In genomic region chr7:104643587-104644217, GRCh38 we compare ENCODE assay signal across 11 cellular contexts.
DNase-seq lines count a peak whose midpoint lies in the region; ATAC-seq and TF ChIP-seq lines count a peak whose summit lies in the region.
"Had no signal": no experiment of that assay in that cellular context is flagged by ENCODE, and none has a peak within 500 bp of the region (broad histone marks: within the 10 kb centered on the region; RNA-seq: fewer than 3 reads in every experiment).

No MANE protein-coding gene starts in this region.

- H3K36me3 ChIP-seq in endodermal cell (ENCODE audit: control insufficient read depth, insufficient read depth, low read length) (no peaks in the 10 kb centered on the region), suprapubic skin (no peaks in the 10 kb centered on the region)
- H3K36me3 ChIP-seq: heart left ventricle had no signal

- DNase-seq in activated CD8-positive, alpha-beta T cell treated with anti-CD3 and anti-CD28 coated beads for 36 hours: peak; percentile 17
- DNase-seq in activated CD8-positive, alpha-beta T cell treated with anti-CD3 and anti-CD28 coated beads, Interleukin-2, amount 10 ng/mL, durations not matched to agents 7 days and 5 days: no peak
- peak; percentile 50 for DNase-seq in NAMALWA (ENCODE audit: low spot score)
- peak; percentile 74 for DNase-seq in endodermal cell
- peak; percentile 1 for DNase-seq in smooth muscle cell of the brain vasculature (ENCODE audit: low read depth, low spot score)
- DNase-seq in inferior parietal cortex (ENCODE audit: extremely low spot score): no peak
- no peak for DNase-seq in NCI-H2196 treated with DMSO at 0.1 percent for 48 hours (lab: John Stamatoyannopoulos, UW; ENCODE audit: unreplicated experiment)
- DNase-seq in suprapubic skin (ENCODE audit: low spot score in 2 of 2): no peak
- DNase-seq: activated CD4-positive, alpha-beta T cell treated with anti-CD3 and anti-CD28 coated beads, Interleukin-2, amount 10 ng/mL, durations not matched to agents 24 days and 14 days; heart left ventricle; stimulated activated CD4-positive, alpha-beta T cell treated with anti-CD3 and anti-CD28 coated beads, Interleukin-4, amount 100 ng/mL, for 1 hour had no signal

- CTCF ChIA-PET in activated CD8-positive, alpha-beta T cell treated with anti-CD3 and anti-CD28 coated beads for 36 hours (lab: Charles Lee): interaction anchor here (0.9 to 3.1 kb wide), 8 partner anchors 9 to 261 kb away, joined by 3 to 13 read pairs (median 4); no protein-coding TSS in a partner anchor
- CTCF ChIA-PET in activated CD8-positive, alpha-beta T cell treated with anti-CD3 and anti-CD28 coated beads, Interleukin-2, amount 10 ng/mL, durations not matched to agents 7 days and 5 days (lab: Charles Lee): interaction anchor here (0.8 to 3.4 kb wide), 8 partner anchors 8 to 275 kb away, joined by 3 to 19 read pairs (median 8); no protein-coding TSS in a partner anchor

- no peak for ATAC-seq in activated CD8-positive, alpha-beta T cell treated with anti-CD3 and anti-CD28 coated beads for 36 hours
- ATAC-seq in activated CD8-positive, alpha-beta T cell treated with anti-CD3 and anti-CD28 coated beads, Interleukin-2, amount 10 ng/mL, durations not matched to agents 7 days and 5 days: no peak
- ATAC-seq: heart left ventricle had no signal

- H3K27ac ChIP-seq in endodermal cell (ENCODE audit: low read depth, low read length) (no peak overlapping the region), suprapubic skin (no peak overlapping the region)
- H3K27ac ChIP-seq: heart left ventricle had no signal

- WGBS in endodermal cell (ENCODE audit: insufficient coverage in 1 of 2, insufficient read length in 1 of 2), 2 experiments: 45 to 59% methylated on average over 3 to 5 of the region's 5 CpGs
- WGBS in suprapubic skin: 50% methylated on average over 5 of the region's 5 CpGs

- no peaks in the 10 kb centered on the region for H3K4me1 Mint-ChIP-seq in activated CD8-positive, alpha-beta T cell treated with anti-CD3 and anti-CD28 coated beads for 36 hours (ENCODE audit: low read depth)
- no peaks in the 10 kb centered on the region for H3K4me1 Mint-ChIP-seq in activated CD8-positive, alpha-beta T cell treated with anti-CD3 and anti-CD28 coated beads, Interleukin-2, amount 10 ng/mL, durations not matched to agents 7 days and 5 days (ENCODE audit: low read depth)
- H3K4me1 Mint-ChIP-seq in endodermal cell: no peaks in the 10 kb centered on the region
- H3K4me1 Mint-ChIP-seq: activated CD4-positive, alpha-beta T cell treated with anti-CD3 and anti-CD28 coated beads, Interleukin-2, amount 10 ng/mL, durations not matched to agents 24 days and 14 days had no signal

- intact Hi-C loops in activated CD8-positive, alpha-beta T cell treated with anti-CD3 and anti-CD28 coated beads for 36 hours (cut with micrococcal nuclease): no loop called here

- H3K27ac Mint-ChIP-seq in activated CD8-positive, alpha-beta T cell treated with anti-CD3 and anti-CD28 coated beads for 36 hours: no peak overlapping the region
- no peak overlapping the region for H3K27ac Mint-ChIP-seq in activated CD8-positive, alpha-beta T cell treated with anti-CD3 and anti-CD28 coated beads, Interleukin-2, amount 10 ng/mL, durations not matched to agents 7 days and 5 days
- H3K27ac Mint-ChIP-seq in endodermal cell: no peak overlapping the region
- H3K27ac Mint-ChIP-seq: activated CD4-positive, alpha-beta T cell treated with anti-CD3 and anti-CD28 coated beads, Interleukin-2, amount 10 ng/mL, durations not matched to agents 24 days and 14 days had no signal

- H3K9ac ChIP-seq in endodermal cell (ENCODE audit: extremely low read depth, low read length, poor library complexity, severe bottlenecking): no peak overlapping the region

- peak; percentile 42 for TF ChIP-seq CTCF in activated CD8-positive, alpha-beta T cell treated with anti-CD3 and anti-CD28 coated beads for 36 hours (IDR thresholded peaks at IDR 0.05)
- TF ChIP-seq CTCF in endodermal cell (conservative IDR thresholded peaks at IDR 0.05) (peak; percentile 84), suprapubic skin (IDR thresholded peaks at IDR 0.05) (no peak)

- no peak for TF ChIP-seq POLR2A in suprapubic skin (IDR thresholded peaks at IDR 0.05)

- no peaks in the 10 kb centered on the region for H3K9me3 Mint-ChIP-seq in activated CD8-positive, alpha-beta T cell treated with anti-CD3 and anti-CD28 coated beads for 36 hours
- H3K9me3 Mint-ChIP-seq in activated CD8-positive, alpha-beta T cell treated with anti-CD3 and anti-CD28 coated beads, Interleukin-2, amount 10 ng/mL, durations not matched to agents 7 days and 5 days (ENCODE audit: insufficient read depth): no peaks in the 10 kb centered on the region
- H3K9me3 Mint-ChIP-seq in endodermal cell: no peaks in the 10 kb centered on the region
- H3K9me3 Mint-ChIP-seq: activated CD4-positive, alpha-beta T cell treated with anti-CD3 and anti-CD28 coated beads, Interleukin-2, amount 10 ng/mL, durations not matched to agents 24 days and 14 days had no signal

- POLR2A ChIA-PET in activated CD8-positive, alpha-beta T cell treated with anti-CD3 and anti-CD28 coated beads for 36 hours (lab: Charles Lee): no interaction called here
- POLR2A ChIA-PET in activated CD8-positive, alpha-beta T cell treated with anti-CD3 and anti-CD28 coated beads, Interleukin-2, amount 10 ng/mL, durations not matched to agents 7 days and 5 days (lab: Charles Lee): interaction anchor here (0.6 kb wide), 1 partner anchor 117 kb away, joined by 3 read pairs; no protein-coding TSS in a partner anchor

- H3K4me1 ChIP-seq in endodermal cell (ENCODE audit: control insufficient read depth, insufficient read depth, low read length): no peaks in the 10 kb centered on the region
- H3K4me1 ChIP-seq in suprapubic skin: no peaks in the 10 kb centered on the region
- H3K4me1 ChIP-seq: heart left ventricle had no signal

- TF ChIP-seq EP300 in suprapubic skin (IDR thresholded peaks at IDR 0.05): no peak

- peaks cover 10% of the 10 kb centered on the region for H3K27me3 ChIP-seq in endodermal cell (ENCODE audit: control insufficient read depth, insufficient read depth, low read length, poor library complexity, severe bottlenecking)
- H3K27me3 ChIP-seq in suprapubic skin: peaks cover 8% of the 10 kb centered on the region

- no peak overlapping the region for H3K4me3 Mint-ChIP-seq in activated CD8-positive, alpha-beta T cell treated with anti-CD3 and anti-CD28 coated beads for 36 hours
- H3K4me3 Mint-ChIP-seq in activated CD8-positive, alpha-beta T cell treated with anti-CD3 and anti-CD28 coated beads, Interleukin-2, amount 10 ng/mL, durations not matched to agents 7 days and 5 days: no peak overlapping the region
- no peak overlapping the region for H3K4me3 Mint-ChIP-seq in endodermal cell
- H3K4me3 Mint-ChIP-seq: activated CD4-positive, alpha-beta T cell treated with anti-CD3 and anti-CD28 coated beads, Interleukin-2, amount 10 ng/mL, durations not matched to agents 24 days and 14 days had no signal

- H3K9me3 ChIP-seq in endodermal cell (ENCODE audit: control insufficient read depth, low read length) (no peaks in the 10 kb centered on the region), suprapubic skin (no peaks in the 10 kb centered on the region)
- H3K9me3 ChIP-seq: heart left ventricle had no signal

- no peak overlapping the region for H3K4me3 ChIP-seq in endodermal cell (ENCODE audit: low read length)
- H3K4me3 ChIP-seq in suprapubic skin: no peak overlapping the region
- H3K4me3 ChIP-seq: heart left ventricle had no signal

- H3K27me3 Mint-ChIP-seq in activated CD8-positive, alpha-beta T cell treated with anti-CD3 and anti-CD28 coated beads for 36 hours: peaks cover 11% of the 10 kb centered on the region
- no peaks in the 10 kb centered on the region for H3K27me3 Mint-ChIP-seq in activated CD8-positive, alpha-beta T cell treated with anti-CD3 and anti-CD28 coated beads, Interleukin-2, amount 10 ng/mL, durations not matched to agents 7 days and 5 days (ENCODE audit: low read depth)
- no peaks in the 10 kb centered on the region for H3K27me3 Mint-ChIP-seq in endodermal cell (ENCODE audit: insufficient read depth)

- H3K36me3 Mint-ChIP-seq in activated CD8-positive, alpha-beta T cell treated with anti-CD3 and anti-CD28 coated beads for 36 hours (ENCODE audit: low read depth): no peaks in the 10 kb centered on the region
- H3K36me3 Mint-ChIP-seq in activated CD8-positive, alpha-beta T cell treated with anti-CD3 and anti-CD28 coated beads, Interleukin-2, amount 10 ng/mL, durations not matched to agents 7 days and 5 days (ENCODE audit: low read depth): no peaks in the 10 kb centered on the region
- no peaks in the 10 kb centered on the region for H3K36me3 Mint-ChIP-seq in endodermal cell (ENCODE audit: low read depth)

Comparison
In these comparisons a context has a peak if more than half of its experiments do, and no peak if none do; other contexts are left out.
1. DNase-seq: peak in activated CD8-positive, alpha-beta T cell treated with anti-CD3 and anti-CD28 coated beads for 36 hours (single experiment), NAMALWA (single experiment), endodermal cell (single experiment) and smooth muscle cell of the brain vasculature (single experiment); none in activated CD8-positive, alpha-beta T cell treated with anti-CD3 and anti-CD28 coated beads, Interleukin-2, amount 10 ng/mL, durations not matched to agents 7 days and 5 days (single experiment), inferior parietal cortex (single experiment), NCI-H2196 treated with DMSO at 0.1 percent for 48 hours (single experiment) and suprapubic skin (0 of 2).
2. CTCF ChIP-seq: peak in activated CD8-positive, alpha-beta T cell treated with anti-CD3 and anti-CD28 coated beads for 36 hours (single experiment) and endodermal cell (single experiment); none in suprapubic skin (0 of 2).